In the genomic region with DNA sequence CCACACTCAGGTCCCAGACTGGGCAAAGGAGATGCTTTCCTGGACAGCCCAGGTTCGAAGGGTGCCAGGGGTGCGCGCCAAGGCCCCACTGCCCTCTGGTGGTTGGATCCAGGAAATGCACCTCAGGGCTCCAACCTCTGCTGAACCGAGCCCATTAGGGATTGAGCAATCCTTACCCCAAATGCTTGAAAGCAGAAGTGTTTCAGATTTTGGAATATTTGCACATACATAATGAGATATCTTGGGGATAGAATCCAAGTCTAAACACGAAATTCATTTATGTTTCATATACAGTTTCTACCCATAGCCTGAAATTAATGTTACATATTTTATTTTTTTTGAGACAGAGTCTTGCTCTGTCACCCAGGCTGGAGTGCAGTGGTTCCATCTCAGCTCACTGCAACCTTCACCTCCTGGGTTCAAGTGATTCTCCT, we compare ENCODE assay signal across 8 cellular contexts. TPM values are rescaled to one million over a fixed set of nuclear protein-coding genes. Genes with fewer than 3 reads are reported as not detected.
A peak's percentile ranks its signal among the peaks of the same experiment; 100 is the strongest.
DNase-seq lines count a peak whose midpoint lies in the region; ATAC-seq, FAIRE-seq and TF ChIP-seq lines count a peak whose summit lies in the region.

No MANE protein-coding gene starts in this region.

- H3K27me3 ChIP-seq in HepG2 (ENCODE audit: control insufficient read depth in 1 of 2, insufficient read depth in 2 of 2, low read length in 2 of 2): peaks cover 0 to 13% of the 10 kb centered on the region in 2 experiments; a peak in 2 of 5 replicates

- no peak overlapping the region for H3K4me3 ChIP-seq in HepG2 (replicated peaks in 1 of 3; ENCODE audit: insufficient read depth in 1 of 3, low read depth in 2 of 3, low read length in 3 of 3)

- WGBS in HepG2 (ENCODE audit: low lambda C conversion rate): 0% methylated on average over 5 of the region's 5 CpGs

- in situ Hi-C loops in HepG2 (cut with HindIII; ENCODE audit: extremely low pct_ligation_motif_present, low pct_unique_long_range_greater_than_20kb): loop anchor here (5.0 kb wide), 2 partner anchors 50 to 130 kb away; no protein-coding TSS in a partner anchor

- TF ChIP-seq EP300 in HepG2 (IDR thresholded peaks at IDR 0.05; ENCODE audit: low read depth in 2 of 2, low read length in 2 of 2) (no peak), HepG2 (CRISPR knock-in tag; IDR thresholded peaks at IDR 0.05; ENCODE audit: borderline replicate concordance) (no peak)

- H4K20me1 ChIP-seq in HepG2 (ENCODE audit: insufficient read depth, low read length): no peaks in the 10 kb centered on the region

- peak; percentile 90 for DNase-seq in AG20443 (ENCODE audit: low spot score)
- DNase-seq in GM20000 (ENCODE audit: low spot score): peak; percentile 83
- DNase-seq in NCI-H345 (lab: John Stamatoyannopoulos, UW): peak; percentile 76
- DNase-seq in activated CD4-positive, alpha-beta T cell treated with anti-CD3 and anti-CD28 coated beads for 1 hour: peak; percentile 60
- DNase-seq in chondrocyte (ENCODE audit: low spot score): no peak
- DNase-seq in HepG2 (ENCODE audit: low spot score): peak; percentile 58
- DNase-seq in stimulated activated CD4-positive, alpha-beta T cell treated with anti-CD3 and anti-CD28 coated beads, TNF-alpha, amount 100 ng/mL, for 48 hours (ENCODE audit: low read depth in 3 of 3): peak; percentile 57 to 63 (median 61)

- no peak for TF ChIP-seq POLR2A in HepG2 (IDR thresholded peaks at IDR 0.05; ENCODE audit: insufficient read depth in 1 of 2, low read depth in 2 of 2, low read length in 2 of 2)

- no peak overlapping the region for H3K9ac ChIP-seq in HepG2 (ENCODE audit: insufficient read depth, low read depth, low read length)

- no peak overlapping the region for H2AFZ ChIP-seq in HepG2 (ENCODE audit: low read length)

- H3K36me3 ChIP-seq in HepG2 (replicated peaks in 1 of 2; ENCODE audit: control insufficient read depth in 1 of 2, insufficient read depth in 2 of 2, low read length in 2 of 2): no peaks in the 10 kb centered on the region

- H3K9me3 Mint-ChIP-seq in chondrocyte (ENCODE audit: low read depth): no peaks in the 10 kb centered on the region

- BruUV-seq in HepG2 (replicated peaks; lab: Mats Ljungman, UMichigan): no TSS peak

- H3K27me3 Mint-ChIP-seq in chondrocyte (ENCODE audit: low read depth): no peaks in the 10 kb centered on the region

- H3K4me1 ChIP-seq in HepG2 (ENCODE audit: insufficient read depth, low read length): peaks cover 29% of the 10 kb centered on the region

- peak; percentile 74 for ATAC-seq in HepG2
- no peak for ATAC-seq in HG03280 (IDR thresholded peaks at IDR 0.05; ENCODE audit: unreplicated experiment)

- H3K4me2 ChIP-seq in HepG2 (ENCODE audit: low read depth, low read length): no peak overlapping the region

- TF ChIP-seq RAD21 in HepG2 (CRISPR knock-in tag; IDR thresholded peaks at IDR 0.05): peak; percentile 87

- CTCF ChIA-PET in HepG2 (lab: Yijun Ruan, JAX; ENCODE audit: low intra/inter-chr PET ratio, low total read pairs): interaction anchor here (1.3 to 5.5 kb wide), 2 partner anchors 52 to 100 kb away, joined by 3 to 95 read pairs; no protein-coding TSS in a partner anchor

- TF ChIP-seq CTCF in GM20000 (IDR thresholded peaks at IDR 0.05; ENCODE audit: extremely low read depth, missing control alignments) (peak; percentile 75), chondrocyte (IDR thresholded peaks at IDR 0.05) (peak; percentile 99), HepG2 (CRISPR knock-in tag; IDR thresholded peaks at IDR 0.05) (peak; percentile 94)

- POLR2A ChIA-PET in HepG2 (lab: Yijun Ruan, JAX): interaction anchor here (1.4 to 1.6 kb wide), 2 partner anchors 51 to 58 kb away, joined by 5 read pairs; partner anchors contain the start of gene SLC9A1

- H3K4me1 Mint-ChIP-seq in chondrocyte (ENCODE audit: low read depth): peaks cover 28% of the 10 kb centered on the region

- no peak overlapping the region for H3K27ac Mint-ChIP-seq in chondrocyte (ENCODE audit: unreplicated experiment)

- H3K79me2 ChIP-seq in HepG2 (ENCODE audit: insufficient read depth, low read length): no peaks in the 10 kb centered on the region

- no peaks in the 10 kb centered on the region for H3K9me3 ChIP-seq in HepG2 (ENCODE audit: low read length)

- no peak overlapping the region for H3K4me3 Mint-ChIP-seq in chondrocyte (ENCODE audit: unreplicated experiment)

- no peaks in the 10 kb centered on the region for H3K36me3 Mint-ChIP-seq in chondrocyte (ENCODE audit: low read depth)

- intact Hi-C loops in HepG2 (cut with micrococcal nuclease; ENCODE audit: unreplicated experiment): loop anchor here (1.0 to 10.0 kb wide), 2 partner anchors 53 to 133 kb away; partner anchors contain the start of gene KDF1

- peak; percentile 93 for FAIRE-seq in HepG2 (lab: Jason Lieb, UNC)

- H3K27ac ChIP-seq in HepG2 (ENCODE audit: extremely low read length, insufficient read depth, low read length): no peak overlapping the region

TF ChIP-seq in HepG2, 621 proteins besides CTCF, POLR2A, EP300 and RAD21 (continues in another document):
- TF ChIP-seq SMAD1 (CRISPR knock-in tag; IDR thresholded peaks at IDR 0.05; ENCODE audit: borderline replicate concordance, low read depth) (no peak), PTBP1 (IDR thresholded peaks at IDR 0.05; ENCODE audit: low read depth, low read length, poor library complexity, severe bottlenecking) (no peak), CENPBD1 (CRISPR knock-in tag; IDR thresholded peaks at IDR 0.05; ENCODE audit: borderline replicate concordance, low read depth) (no peak), NPAS2 (CRISPR knock-in tag; IDR thresholded peaks at IDR 0.05; ENCODE audit: borderline replicate concordance) (no peak), CREB1 (IDR thresholded peaks at IDR 0.05) (no peak), CREB1 (CRISPR knock-in tag; IDR thresholded peaks at IDR 0.05) (no peak), CC2D1A (CRISPR knock-in tag; IDR thresholded peaks at IDR 0.05) (no peak), ZNF234 (CRISPR knock-in tag; conservative IDR thresholded peaks at IDR 0.05) (no peak)
- TF ChIP-seq, protein P1, sequence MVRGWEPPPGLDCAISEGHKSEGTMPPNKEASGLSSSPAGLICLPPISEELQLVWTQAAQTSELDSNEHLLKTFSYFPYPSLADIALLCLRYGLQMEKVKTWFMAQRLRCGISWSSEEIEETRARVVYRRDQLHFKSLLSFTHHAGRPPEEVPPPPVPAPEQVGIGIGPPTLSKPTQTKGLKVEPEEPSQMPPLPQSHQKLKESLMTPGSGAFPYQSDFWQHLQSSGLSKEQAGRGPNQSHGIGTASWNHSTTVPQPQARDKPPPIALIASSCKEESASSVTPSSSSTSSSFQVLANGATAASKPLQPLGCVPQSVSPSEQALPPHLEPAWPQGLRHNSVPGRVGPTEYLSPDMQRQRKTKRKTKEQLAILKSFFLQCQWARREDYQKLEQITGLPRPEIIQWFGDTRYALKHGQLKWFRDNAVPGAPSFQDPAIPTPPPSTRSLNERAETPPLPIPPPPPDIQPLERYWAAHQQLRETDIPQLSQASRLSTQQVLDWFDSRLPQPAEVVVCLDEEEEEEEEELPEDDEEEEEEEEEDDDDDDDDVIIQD (CRISPR knock-in tag; IDR thresholded peaks at IDR 0.05; ENCODE audit: low read depth): no peak
- TF ChIP-seq, protein P2, sequence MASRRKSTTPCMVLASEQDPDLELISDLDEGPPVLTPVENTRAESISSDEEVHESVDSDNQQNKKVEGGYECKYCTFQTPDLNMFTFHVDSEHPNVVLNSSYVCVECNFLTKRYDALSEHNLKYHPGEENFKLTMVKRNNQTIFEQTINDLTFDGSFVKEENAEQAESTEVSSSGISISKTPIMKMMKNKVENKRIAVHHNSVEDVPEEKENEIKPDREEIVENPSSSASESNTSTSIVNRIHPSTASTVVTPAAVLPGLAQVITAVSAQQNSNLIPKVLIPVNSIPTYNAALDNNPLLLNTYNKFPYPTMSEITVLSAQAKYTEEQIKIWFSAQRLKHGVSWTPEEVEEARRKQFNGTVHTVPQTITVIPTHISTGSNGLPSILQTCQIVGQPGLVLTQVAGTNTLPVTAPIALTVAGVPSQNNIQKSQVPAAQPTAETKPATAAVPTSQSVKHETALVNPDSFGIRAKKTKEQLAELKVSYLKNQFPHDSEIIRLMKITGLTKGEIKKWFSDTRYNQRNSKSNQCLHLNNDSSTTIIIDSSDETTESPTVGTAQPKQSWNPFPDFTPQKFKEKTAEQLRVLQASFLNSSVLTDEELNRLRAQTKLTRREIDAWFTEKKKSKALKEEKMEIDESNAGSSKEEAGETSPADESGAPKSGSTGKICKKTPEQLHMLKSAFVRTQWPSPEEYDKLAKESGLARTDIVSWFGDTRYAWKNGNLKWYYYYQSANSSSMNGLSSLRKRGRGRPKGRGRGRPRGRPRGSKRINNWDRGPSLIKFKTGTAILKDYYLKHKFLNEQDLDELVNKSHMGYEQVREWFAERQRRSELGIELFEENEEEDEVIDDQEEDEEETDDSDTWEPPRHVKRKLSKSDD (CRISPR knock-in tag; IDR thresholded peaks at IDR 0.05; ENCODE audit: low read depth): no peak

RNA-seq across cellular contexts. Expression of gene SLC9A1, which starts 57.4 kb away (rescaled TPM):
- 53.9 to 55.4 TPM (median 54.6 TPM) in 3 replicates for total RNA-seq in chondrocyte
- total RNA-seq in HepG2 (2016; rRNA removed; fragmentation: Illumina TruSeq; extraction: Trizol): 2.7 and 2.9 TPM in 2 replicates
- 1.8 and 2.1 TPM in 2 replicates for total RNA-seq in HepG2 (2016; cell fraction: cytosol; rRNA removed; fragmentation: Illumina TruSeq; extraction: Trizol; ENCODE audit: low read depth)
- 1.6 and 2.5 TPM in 2 replicates for total RNA-seq in HepG2 (2016; cell fraction: insoluble cytoplasmic fraction; rRNA removed; fragmentation: Illumina TruSeq; extraction: Trizol)
- 3.1 and 3.8 TPM in 2 replicates for total RNA-seq in HepG2 (2016; cell fraction: membrane; rRNA removed; fragmentation: Illumina TruSeq; extraction: Trizol)
- 3.9 and 5.2 TPM in 2 replicates for total RNA-seq in HepG2 (2016; cell fraction: nucleus; rRNA removed; fragmentation: Illumina TruSeq; extraction: Trizol)
- 1.4 and 1.7 TPM in 2 replicates for polyA plus RNA-seq in HepG2 (2011; rRNA removed)
- 1.0 and 2.7 TPM in 2 replicates for polyA plus RNA-seq in HepG2 (2011; cell fraction: cytosol; rRNA removed)
- 5.0 and 5.3 TPM in 2 replicates for polyA plus RNA-seq in HepG2 (2011; cell fraction: nucleus; rRNA removed)
- 4.8 and 6.7 TPM in 2 replicates for polyA plus RNA-seq in HepG2 (2012)
- 0.97 and 1.3 TPM in 2 replicates for polyA plus RNA-seq in HepG2 (2016; cell fraction: cytosol; fragmentation: Illumina TruSeq; extraction: Trizol; ENCODE audit: low read depth)
- polyA plus RNA-seq in HepG2 (2016; cell fraction: insoluble cytoplasmic fraction; fragmentation: Illumina TruSeq; extraction: Trizol; ENCODE audit: low read depth): 2.6 and 5.0 TPM in 2 replicates
- 2.2 and 2.7 TPM in 2 replicates for polyA plus RNA-seq in HepG2 (2016; cell fraction: membrane; fragmentation: Illumina TruSeq; extraction: Trizol; ENCODE audit: low read depth)
- 11.1 and 12.2 TPM in 2 replicates for polyA plus RNA-seq in HepG2 (2016; cell fraction: nucleus; fragmentation: Illumina TruSeq; extraction: Trizol; ENCODE audit: insufficient read depth, low read depth)
- polyA minus RNA-seq in HepG2 (2011; rRNA and poly(A)+ RNA removed; ENCODE audit: low replicate concordance): 5.1 and 11.1 TPM in 2 replicates
- polyA minus RNA-seq in HepG2 (2011; cell fraction: cytosol; rRNA and poly(A)+ RNA removed): 1.7 and 4.4 TPM in 2 replicates
- polyA minus RNA-seq in HepG2 (2011; cell fraction: nucleus; rRNA and poly(A)+ RNA removed): 3.1 and 3.2 TPM in 2 replicates
